Comparison of ENCODE assay signal across 1 cellular context in genomic region chr12:104472748-104473147, GRCh38.
TF ChIP-seq lines count a peak whose summit lies in the region.

No MANE protein-coding gene starts in this region.

TF ChIP-seq in GM12878, 131 proteins besides CTCF, POLR2A, EP300 and RAD21:
- TF ChIP-seq POU2F2 (IDR thresholded peaks at IDR 0.05; ENCODE audit: borderline replicate concordance, low read depth, low read length), result no peak
- TF ChIP-seq SREBF2 (IDR thresholded peaks at IDR 0.05; ENCODE audit: low read length), result no peak
- no peak for TF ChIP-seq ETV6 (conservative IDR thresholded peaks at IDR 0.05 in 1 of 2, IDR thresholded peaks at IDR 0.05 in 1 of 2; ENCODE audit: borderline replicate concordance in 1 of 2, low read depth in 1 of 2)
- TF ChIP-seq TARDBP (IDR thresholded peaks at IDR 0.05; ENCODE audit: borderline replicate concordance), result no peak
- peak; percentile 15 to 31; a peak in 2 of 4 replicates for TF ChIP-seq IKZF2 (IDR thresholded peaks at IDR 0.05)
- TF ChIP-seq LARP7 (IDR thresholded peaks at IDR 0.05), result no peak
- TF ChIP-seq, protein P1, sequence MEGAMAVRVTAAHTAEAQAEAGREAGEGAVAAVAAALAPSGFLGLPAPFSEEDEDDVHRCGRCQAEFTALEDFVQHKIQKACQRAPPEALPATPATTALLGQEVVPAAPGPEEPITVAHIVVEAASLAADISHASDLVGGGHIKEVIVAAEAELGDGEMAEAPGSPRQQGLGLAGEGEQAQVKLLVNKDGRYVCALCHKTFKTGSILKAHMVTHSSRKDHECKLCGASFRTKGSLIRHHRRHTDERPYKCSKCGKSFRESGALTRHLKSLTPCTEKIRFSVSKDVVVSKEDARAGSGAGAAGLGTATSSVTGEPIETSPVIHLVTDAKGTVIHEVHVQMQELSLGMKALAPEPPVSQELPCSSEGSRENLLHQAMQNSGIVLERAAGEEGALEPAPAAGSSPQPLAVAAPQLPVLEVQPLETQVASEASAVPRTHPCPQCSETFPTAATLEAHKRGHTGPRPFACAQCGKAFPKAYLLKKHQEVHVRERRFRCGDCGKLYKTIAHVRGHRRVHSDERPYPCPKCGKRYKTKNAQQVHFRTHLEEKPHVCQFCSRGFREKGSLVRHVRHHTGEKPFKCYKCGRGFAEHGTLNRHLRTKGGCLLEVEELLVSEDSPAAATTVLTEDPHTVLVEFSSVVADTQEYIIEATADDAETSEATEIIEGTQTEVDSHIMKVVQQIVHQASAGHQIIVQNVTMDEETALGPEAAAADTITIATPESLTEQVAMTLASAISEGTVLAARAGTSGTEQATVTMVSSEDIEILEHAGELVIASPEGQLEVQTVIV (IDR thresholded peaks at IDR 0.05; ENCODE audit: borderline replicate concordance, partially characterized antibody), result no peak
- TF ChIP-seq, protein P2, sequence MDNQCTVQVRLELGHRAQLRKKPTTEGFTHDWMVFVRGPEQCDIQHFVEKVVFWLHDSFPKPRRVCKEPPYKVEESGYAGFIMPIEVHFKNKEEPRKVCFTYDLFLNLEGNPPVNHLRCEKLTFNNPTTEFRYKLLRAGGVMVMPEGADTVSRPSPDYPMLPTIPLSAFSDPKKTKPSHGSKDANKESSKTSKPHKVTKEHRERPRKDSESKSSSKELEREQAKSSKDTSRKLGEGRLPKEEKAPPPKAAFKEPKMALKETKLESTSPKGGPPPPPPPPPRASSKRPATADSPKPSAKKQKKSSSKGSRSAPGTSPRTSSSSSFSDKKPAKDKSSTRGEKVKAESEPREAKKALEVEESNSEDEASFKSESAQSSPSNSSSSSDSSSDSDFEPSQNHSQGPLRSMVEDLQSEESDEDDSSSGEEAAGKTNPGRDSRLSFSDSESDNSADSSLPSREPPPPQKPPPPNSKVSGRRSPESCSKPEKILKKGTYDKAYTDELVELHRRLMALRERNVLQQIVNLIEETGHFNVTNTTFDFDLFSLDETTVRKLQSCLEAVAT (IDR thresholded peaks at IDR 0.05), result peak; percentile 57; the same call in 1 of the 2 replicates
- no peak for TF ChIP-seq BACH1 (IDR thresholded peaks at IDR 0.05; ENCODE audit: borderline replicate concordance)
- TF ChIP-seq USF1 (IDR thresholded peaks at IDR 0.05; ENCODE audit: borderline replicate concordance, extremely low read length, insufficient read depth, low read depth, low read length), result no peak
- no peak for TF ChIP-seq MTA2 (IDR thresholded peaks at IDR 0.05; ENCODE audit: low read depth)
- TF ChIP-seq NR2C1 (IDR thresholded peaks at IDR 0.05), result no peak
- TF ChIP-seq SIN3A (IDR thresholded peaks at IDR 0.05; ENCODE audit: low read depth, low read length), result no peak
- TF ChIP-seq, protein P3, sequence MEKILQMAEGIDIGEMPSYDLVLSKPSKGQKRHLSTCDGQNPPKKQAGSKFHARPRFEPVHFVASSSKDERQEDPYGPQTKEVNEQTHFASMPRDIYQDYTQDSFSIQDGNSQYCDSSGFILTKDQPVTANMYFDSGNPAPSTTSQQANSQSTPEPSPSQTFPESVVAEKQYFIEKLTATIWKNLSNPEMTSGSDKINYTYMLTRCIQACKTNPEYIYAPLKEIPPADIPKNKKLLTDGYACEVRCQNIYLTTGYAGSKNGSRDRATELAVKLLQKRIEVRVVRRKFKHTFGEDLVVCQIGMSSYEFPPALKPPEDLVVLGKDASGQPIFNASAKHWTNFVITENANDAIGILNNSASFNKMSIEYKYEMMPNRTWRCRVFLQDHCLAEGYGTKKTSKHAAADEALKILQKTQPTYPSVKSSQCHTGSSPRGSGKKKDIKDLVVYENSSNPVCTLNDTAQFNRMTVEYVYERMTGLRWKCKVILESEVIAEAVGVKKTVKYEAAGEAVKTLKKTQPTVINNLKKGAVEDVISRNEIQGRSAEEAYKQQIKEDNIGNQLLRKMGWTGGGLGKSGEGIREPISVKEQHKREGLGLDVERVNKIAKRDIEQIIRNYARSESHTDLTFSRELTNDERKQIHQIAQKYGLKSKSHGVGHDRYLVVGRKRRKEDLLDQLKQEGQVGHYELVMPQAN (conservative IDR thresholded peaks at IDR 0.05), result no peak
- no peak for TF ChIP-seq MEF2A (IDR thresholded peaks at IDR 0.05; ENCODE audit: insufficient read depth, low read depth, low read length)
TF ChIP-seq in GM12878: peak in this region for 2.
